21 cellular contexts compared by ENCODE assay signal in the genomic region with DNA sequence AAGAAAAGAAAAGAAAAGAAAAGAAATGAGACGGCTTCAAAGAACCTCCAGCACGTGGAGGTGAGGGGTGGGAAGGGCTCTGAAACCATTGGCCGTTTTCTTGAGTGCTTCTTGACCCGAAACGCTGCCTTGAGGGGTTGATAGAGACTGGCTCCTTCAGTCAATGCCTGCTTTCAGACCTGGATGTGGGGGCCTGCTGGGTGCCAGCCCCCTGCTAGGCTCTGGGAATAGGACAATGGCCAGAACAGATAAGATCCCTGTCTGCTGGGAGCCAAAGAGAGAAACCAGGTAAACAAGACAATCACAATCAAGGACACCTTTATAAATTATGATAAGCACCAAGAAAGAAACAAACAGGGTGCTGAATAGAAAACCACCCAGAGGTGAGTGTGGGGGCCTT. TPM values are rescaled to one million over a fixed set of nuclear protein-coding genes. Genes with fewer than 3 reads are reported as not detected.
A peak's percentile ranks its signal among the peaks of the same experiment; 100 is the strongest.
DNase-seq lines count a peak whose midpoint lies in the region; ATAC-seq and TF ChIP-seq lines count a peak whose summit lies in the region.
"Had no signal": no experiment of that assay in that cellular context is flagged by ENCODE, and none has a peak within 500 bp of the region (broad histone marks: within the 10 kb centered on the region; RNA-seq: fewer than 3 reads in every experiment).

No MANE protein-coding gene starts in this region.

- H3K79me2 ChIP-seq in GM23248 (ENCODE audit: insufficient read depth), result peaks cover 100% of the 10 kb centered on the region

- DNase-seq in Caco-2 (no peak), right cardiac atrium (no peak), OCI-M1 (lab: John Stamatoyannopoulos, UW) (no peak), GM23248 (no peak), kidney glomerular epithelial cell (lab: John Stamatoyannopoulos, UW) (no peak)
- DNase-seq: activated CD4-positive, alpha-beta memory T cell treated with anti-CD3 and anti-CD28 coated beads for 36 hours; activated CD4-positive, CD25-positive, alpha-beta regulatory T cell; activated gamma-delta T cell; caudate nucleus; DMS53; hippocampal formation; lower lobe of right lung; NCI-H1436 treated with DMSO at 0.1 percent for 48 hours; NCI-H524; stimulated activated CD8-positive, alpha-beta memory T cell treated with anti-CD3 and anti-CD28 coated beads, Interleukin-4, amount 100 ng/mL, for 48 hours had no signal

- H3K36me3 Mint-ChIP-seq in Caco-2 (ENCODE audit: insufficient read depth, unreplicated experiment), result peaks cover 22% of the 10 kb centered on the region
- H3K36me3 Mint-ChIP-seq: activated CD4-positive, alpha-beta memory T cell treated with anti-CD3 and anti-CD28 coated beads for 36 hours had no signal

- H3K4me1 Mint-ChIP-seq in Caco-2 (ENCODE audit: low read depth, unreplicated experiment), result peaks cover 53% of the 10 kb centered on the region

- H3K27ac Mint-ChIP-seq in Caco-2 (ENCODE audit: unreplicated experiment), result peak overlapping the region; percentile 66
- H3K27ac Mint-ChIP-seq: activated CD4-positive, alpha-beta memory T cell treated with anti-CD3 and anti-CD28 coated beads for 36 hours; T-helper 2 cell treated with Interferon-gamma antibody and Interleukin-4, amounts not matched to agents 5 μg/mL and 100 μg/mL, for 36 hours had no signal

- H3K9ac ChIP-seq in skeletal muscle tissue (ENCODE audit: low read depth in 1 of 3, low read length in 3 of 3) (peak overlapping the region in 2 of 3 donors; percentile 30 to 50), GM23248 (no peak overlapping the region)

- POLR2A ChIA-PET in Caco-2 (lab: Charles Lee), result interaction anchor here (0.6 kb wide), 1 partner anchor 245 kb away, joined by 3 read pairs; no protein-coding TSS in a partner anchor

- no peak overlapping the region for H2AFZ ChIP-seq in GM23248

- H3K27me3 ChIP-seq in Caco-2 (replicated peaks; ENCODE audit: control insufficient read depth, insufficient read depth, low read length), result no peaks in the 10 kb centered on the region
- H3K27me3 ChIP-seq in right cardiac atrium (ENCODE audit: control insufficient read depth, insufficient read depth), result no peaks in the 10 kb centered on the region
- H3K27me3 ChIP-seq in skeletal muscle tissue (ENCODE audit: control insufficient read depth in 3 of 3, insufficient read depth in 3 of 3, low read length in 3 of 3), result no peaks in the 10 kb centered on the region
- H3K27me3 ChIP-seq in GM23248 (replicated peaks; ENCODE audit: insufficient read depth), result no peaks in the 10 kb centered on the region

- H4K20me1 ChIP-seq in GM23248 (ENCODE audit: insufficient read depth), result peaks cover 34% of the 10 kb centered on the region

- H3K27ac ChIP-seq in KOPT-K1 (ENCODE audit: low read depth, low read length, poor library complexity, severe bottlenecking), result peak overlapping the region; percentile 17
- H3K27ac ChIP-seq in right cardiac atrium (ENCODE audit: low read length), result peak overlapping the region; percentile 34
- H3K27ac ChIP-seq in skeletal muscle tissue (ENCODE audit: low read depth, low read length), result no peak overlapping the region
- H3K27ac ChIP-seq in GM23248, result no peak overlapping the region
- H3K27ac ChIP-seq: epithelial cell of prostate, lower lobe of right lung, SK-N-MC had no signal

- no peak overlapping the region for H3K4me2 ChIP-seq in GM23248 (ENCODE audit: unreplicated experiment)

- H3K9me3 Mint-ChIP-seq in Caco-2 (ENCODE audit: unreplicated experiment), result no peaks in the 10 kb centered on the region
- H3K9me3 Mint-ChIP-seq: activated CD4-positive, alpha-beta memory T cell treated with anti-CD3 and anti-CD28 coated beads for 36 hours; T-helper 2 cell treated with Interferon-gamma antibody and Interleukin-4, amounts not matched to agents 5 μg/mL and 100 μg/mL, for 36 hours had no signal

- no peak overlapping the region for H3K4me3 Mint-ChIP-seq in Caco-2 (ENCODE audit: unreplicated experiment)
- H3K4me3 Mint-ChIP-seq: activated CD4-positive, alpha-beta memory T cell treated with anti-CD3 and anti-CD28 coated beads for 36 hours; T-helper 2 cell treated with Interferon-gamma antibody and Interleukin-4, amounts not matched to agents 5 μg/mL and 100 μg/mL, for 36 hours had no signal

- H3K4me1 ChIP-seq in Caco-2, result peaks cover 39% of the 10 kb centered on the region
- H3K4me1 ChIP-seq in right cardiac atrium (ENCODE audit: control insufficient read depth, insufficient read depth, low read length), result peaks cover 50% of the 10 kb centered on the region
- peaks cover 78 to 94% (median 93%) of the 10 kb centered on the region in 3 donors for H3K4me1 ChIP-seq in skeletal muscle tissue (ENCODE audit: control insufficient read depth in 3 of 3, insufficient read depth in 3 of 3, low read length in 3 of 3)
- peaks cover 29% of the 10 kb centered on the region for H3K4me1 ChIP-seq in GM23248 (ENCODE audit: insufficient read depth)
- H3K4me1 ChIP-seq: HAP-1 had no signal

- H3K27me3 Mint-ChIP-seq in Caco-2 (ENCODE audit: insufficient read depth, unreplicated experiment), result no peaks in the 10 kb centered on the region
- H3K27me3 Mint-ChIP-seq: activated CD4-positive, alpha-beta memory T cell treated with anti-CD3 and anti-CD28 coated beads for 36 hours had no signal

- no peaks in the 10 kb centered on the region for H3K9me2 ChIP-seq in GM23248 (ENCODE audit: insufficient read depth)

- CTCF ChIA-PET in Caco-2 (lab: Charles Lee), result no interaction called here

- no peaks in the 10 kb centered on the region for H3K9me3 ChIP-seq in Caco-2
- no peaks in the 10 kb centered on the region for H3K9me3 ChIP-seq in KOPT-K1 (ENCODE audit: insufficient read depth, low read length, poor library complexity, severe bottlenecking)
- H3K9me3 ChIP-seq in right cardiac atrium (ENCODE audit: control insufficient read depth, low read length), result no peaks in the 10 kb centered on the region
- no peaks in the 10 kb centered on the region for H3K9me3 ChIP-seq in skeletal muscle tissue (ENCODE audit: control insufficient read depth in 3 of 3, low read length in 3 of 3)
- no peaks in the 10 kb centered on the region for H3K9me3 ChIP-seq in GM23248 (ENCODE audit: low read depth)
- H3K9me3 ChIP-seq: HAP-1, lower lobe of right lung had no signal

- BruUV-seq in Caco-2 (replicated peaks; lab: Mats Ljungman, UMichigan), result no TSS peak

- H3K4me3 ChIP-seq in Caco-2 (ENCODE audit: low read depth, low read length) (no peak overlapping the region), right cardiac atrium (ENCODE audit: low read length) (no peak overlapping the region), skeletal muscle tissue (ENCODE audit: low read length in 3 of 3) (no peak overlapping the region), GM23248 (no peak overlapping the region)
- H3K4me3 ChIP-seq: HAP-1, lower lobe of right lung, SK-N-MC had no signal

- ATAC-seq in right cardiac atrium, result no peak
- ATAC-seq: lower lobe of right lung had no signal

- H3F3A ChIP-seq in GM23248 (ENCODE audit: insufficient read depth), result 0 out of 2 replicates have a peak, but pooled peaks cover 6% of the 10 kb centered on the region

- no peak for TF ChIP-seq CTCF in Caco-2 (IDR thresholded peaks at IDR 0.05; ENCODE audit: insufficient read depth in 1 of 2, low read depth in 1 of 2, low read length in 1 of 2, severe bottlenecking in 1 of 2, unreplicated experiment in 1 of 2)

- peaks cover 1% of the 10 kb centered on the region for H3K36me3 ChIP-seq in Caco-2 (ENCODE audit: control insufficient read depth, insufficient read depth, low read length)
- no peaks in the 10 kb centered on the region for H3K36me3 ChIP-seq in KOPT-K1 (ENCODE audit: insufficient read depth, low read length)
- peaks cover 0 to 4% (median 3%) of the 10 kb centered on the region in 3 donors for H3K36me3 ChIP-seq in skeletal muscle tissue (ENCODE audit: control insufficient read depth in 3 of 3, insufficient read depth in 3 of 3, low read length in 3 of 3)
- H3K36me3 ChIP-seq in GM23248 (ENCODE audit: low read depth), result no peaks in the 10 kb centered on the region; the same call in 1 of the 2 replicates
- H3K36me3 ChIP-seq: HAP-1, lower lobe of right lung had no signal

- intact Hi-C loops in Caco-2 (cut with micrococcal nuclease; ENCODE audit: unreplicated experiment) (no loop called here), right cardiac atrium (cut with DNase I) (no loop called here)

- 88% methylated on average over 5 of the region's 5 CpGs for WGBS in right cardiac atrium
- 89 to 90% methylated on average over 5 of the region's 5 CpGs for WGBS in GM23248 (ENCODE audit: low coverage in 1 of 2, low lambda C conversion rate in 2 of 2, missing lambda C conversion rate in 2 of 2), 2 experiments

- in situ Hi-C loops in GM23248 (cut with MboI), result no loop called here

RNA-seq across cellular contexts. Expression of a gene that starts 27.7 kb away (rescaled TPM):
- total RNA-seq in Caco-2 (2022) (42.3 and 43.7 TPM in 2 replicates), right cardiac atrium (10 to 100 TPM; 67.4 to 83.1 (median 72.9) TPM), skeletal muscle tissue (11.5 TPM)
- polyA plus RNA-seq in right cardiac atrium (38.0 TPM), GM23248 (2016; fragmentation: Nextera tagmentation; extraction: Ambion mirVana) (20.9 and 21.9 TPM in 2 replicates)
- 26.6 and 28.4 TPM in 2 replicates for total RNA-seq in GM23248 (2014; rRNA removed; shearing (Covaris generic))

Comparison
In these comparisons a context has a peak if more than half of its experiments do, and no peak if none do; other contexts are left out.
1. H3K27ac ChIP-seq: peak in KOPT-K1 (single experiment) and right cardiac atrium (single experiment); none in skeletal muscle tissue (single experiment) and GM23248 (single experiment).